ENCODE assay signal across 1 cellular context in genomic region chr16:89343501-89344291, GRCh38.
TF ChIP-seq lines count a peak whose summit lies in the region.

No MANE protein-coding gene starts in this region.

TF ChIP-seq in HEK293, 187 proteins besides CTCF, POLR2A, EP300 and RAD21 (continued from another document and continues in another):
- TF ChIP-seq YY1 (tag by site-specific recombination; IDR thresholded peaks at IDR 0.05) (no peak), ZNF624 (tag by site-specific recombination; IDR thresholded peaks at IDR 0.05) (no peak), ZFP3 (tag by site-specific recombination; IDR thresholded peaks at IDR 0.05; ENCODE audit: low read depth) (no peak), ZNF184 (tag by site-specific recombination; IDR thresholded peaks at IDR 0.05) (no peak), MZF1 (tag by site-specific recombination; IDR thresholded peaks at IDR 0.05; ENCODE audit: borderline replicate concordance) (no peak), ZNF248 (tag by site-specific recombination; IDR thresholded peaks at IDR 0.05) (no peak), ZNF488 (tag by site-specific recombination; IDR thresholded peaks at IDR 0.05) (no peak), KLF17 (tag by site-specific recombination; IDR thresholded peaks at IDR 0.05) (peak; percentile 87), ZNF211 (tag by site-specific recombination; IDR thresholded peaks at IDR 0.05; ENCODE audit: low read depth) (no peak), ZNF843 (tag by site-specific recombination; IDR thresholded peaks at IDR 0.05) (no peak), ZNF645 (tag by site-specific recombination; IDR thresholded peaks at IDR 0.05) (no peak), ZNF449 (tag by site-specific recombination; IDR thresholded peaks at IDR 0.05) (0 out of 2 replicates have a peak, but pooled peaks have one; percentile 12), ZNF792 (tag by site-specific recombination; IDR thresholded peaks at IDR 0.05) (peak; percentile 18; the same call in 1 of the 2 replicates), MYNN (tag by site-specific recombination; IDR thresholded peaks at IDR 0.05; ENCODE audit: borderline replicate concordance) (no peak), ZNF24 (tag by site-specific recombination; IDR thresholded peaks at IDR 0.05) (0 out of 2 replicates have a peak, but pooled peaks have one; percentile 29), PATZ1 (tag by site-specific recombination; IDR thresholded peaks at IDR 0.05) (0 out of 2 replicates have a peak, but pooled peaks have one; percentile 44), ZNF157 (tag by site-specific recombination; IDR thresholded peaks at IDR 0.05) (no peak), ZNF366 (tag by site-specific recombination; conservative IDR thresholded peaks at IDR 0.05) (peak; percentile 48), ZNF10 (tag by site-specific recombination; IDR thresholded peaks at IDR 0.05) (0 out of 2 replicates have a peak, but pooled peaks have one; percentile 22), ZNF433 (tag by site-specific recombination; IDR thresholded peaks at IDR 0.05; ENCODE audit: low read depth) (no peak), ZNF704 (tag by site-specific recombination; IDR thresholded peaks at IDR 0.05) (no peak), ZNF18 (tag by site-specific recombination; IDR thresholded peaks at IDR 0.05) (no peak), ZBTB11 (tag by site-specific recombination; conservative IDR thresholded peaks at IDR 0.05; ENCODE audit: low read depth) (peak; percentile 35), ZBTB44 (tag by site-specific recombination; IDR thresholded peaks at IDR 0.05) (no peak), ZNF654 (tag by site-specific recombination; IDR thresholded peaks at IDR 0.05; ENCODE audit: low read depth) (no peak), ZNF677 (tag by site-specific recombination; IDR thresholded peaks at IDR 0.05) (no peak), ZBTB26 (tag by site-specific recombination; optimal IDR thresholded peaks at IDR 0.05) (peak; percentile 50), ZNF626 (tag by site-specific recombination; IDR thresholded peaks at IDR 0.05) (no peak), SCRT2 (tag by site-specific recombination; IDR thresholded peaks at IDR 0.05) (peak; percentile 86), BCL6B (tag by site-specific recombination; IDR thresholded peaks at IDR 0.05) (0 out of 2 replicates have a peak, but pooled peaks have one; percentile 44), ZNF513 (tag by site-specific recombination; IDR thresholded peaks at IDR 0.05) (no peak)
